In genomic region chr4:140152760-140153418, GRCh38 we compare ENCODE assay signal across 8 cellular contexts. TPM values are rescaled to one million over a fixed set of nuclear protein-coding genes. Genes with fewer than 3 reads are reported as not detected.
A peak's percentile ranks its signal among the peaks of the same experiment; 100 is the strongest.
DNase-seq lines count a peak whose midpoint lies in the region; ATAC-seq and TF ChIP-seq lines count a peak whose summit lies in the region.

No MANE protein-coding gene starts in this region.

- H3K27ac ChIP-seq in HEK293 (ENCODE audit: extremely low read depth, low read depth, low read length): peak overlapping the region; percentile 99; the same call in 1 of the 2 replicates
- H3K27ac ChIP-seq in brain microvascular endothelial cell: peak overlapping the region; percentile 84
- H3K27ac ChIP-seq in iPS-18a (ENCODE audit: low read length): no peak overlapping the region
- H3K27ac ChIP-seq in sigmoid colon: peak overlapping the region; percentile 96 to 99 (median 98)

- TF ChIP-seq POLR2A in sigmoid colon (IDR thresholded peaks at IDR 0.05): no peak

- CTCF ChIA-PET in HEK293 (lab: Yijun Ruan, JAX): interaction anchor here (0.7 to 1.3 kb wide), 5 partner anchors 18 to 455 kb away, joined by 3 to 4 read pairs (median 3); no protein-coding TSS in a partner anchor

- in situ Hi-C loops in brain microvascular endothelial cell (cut with HindIII; ENCODE audit: low pct_ligation_motif_present, low sequenced_read_pairs): loop anchor here (10.0 kb wide), 1 partner anchor 92 kb away; no protein-coding TSS in a partner anchor

- TF ChIP-seq EP300 in sigmoid colon (IDR thresholded peaks at IDR 0.05): no peak

- POLR2A ChIA-PET in HEK293 (lab: Yijun Ruan, JAX): interaction anchor here (1.0 to 1.2 kb wide), 2 partner anchors 99 to 101 kb away, joined by 3 read pairs; no protein-coding TSS in a partner anchor

- 0% methylated on average over 53 of the region's 53 CpGs for WGBS in sigmoid colon, 2 donors

- H3K9ac ChIP-seq in iPS-18a (ENCODE audit: low read length): peak overlapping the region; percentile 86

- DNase-seq in AG08396 (ENCODE audit: low spot score) (peak; percentile 40), T-helper 9 cell (peak; percentile 31), brain microvascular endothelial cell (peak; percentile 60), sigmoid colon (peak; percentile 86), COLO829 (ENCODE audit: low spot score) (no peak)

- H3K36me3 ChIP-seq in HEK293 (ENCODE audit: control insufficient read depth in 2 of 2, insufficient read depth in 1 of 2, low read length in 2 of 2) (no peaks in the 10 kb centered on the region), brain microvascular endothelial cell (replicated peaks) (no peaks in the 10 kb centered on the region), iPS-18a (ENCODE audit: control insufficient read depth, low read depth, low read length) (no peaks in the 10 kb centered on the region), sigmoid colon (no peaks in the 10 kb centered on the region)

- H3K27me3 ChIP-seq in brain microvascular endothelial cell (replicated peaks): no peaks in the 10 kb centered on the region
- H3K27me3 ChIP-seq in iPS-18a (ENCODE audit: control insufficient read depth, insufficient read depth, low read length): peaks cover 14% of the 10 kb centered on the region
- no peaks in the 10 kb centered on the region for H3K27me3 ChIP-seq in sigmoid colon

- TF ChIP-seq CTCF in HEK293 (tag by site-specific recombination; IDR thresholded peaks at IDR 0.05) (no peak), brain microvascular endothelial cell (IDR thresholded peaks at IDR 0.05; ENCODE audit: low read depth, low read length, missing control alignments) (no peak), sigmoid colon (IDR thresholded peaks at IDR 0.05) (no peak)

- intact Hi-C loops in sigmoid colon (cut with DNase I): loop anchor here (2.0 to 10.0 kb wide), 12 partner anchors 56 to 848 kb away; partner anchors contain the start of genes MGST2, NAA15, NDUFC1 and SETD7

- no peaks in the 10 kb centered on the region for H3K9me3 ChIP-seq in HEK293 (ENCODE audit: control insufficient read depth, insufficient read depth, low read depth, low read length)
- H3K9me3 ChIP-seq in iPS-18a (ENCODE audit: control insufficient read depth, low read depth, low read length): no peaks in the 10 kb centered on the region
- H3K9me3 ChIP-seq in sigmoid colon: no peaks in the 10 kb centered on the region

- peak overlapping the region; percentile 64 for H3K4me3 ChIP-seq in HEK293 (ENCODE audit: low read depth, low read length)
- peak overlapping the region; percentile 81 for H3K4me3 ChIP-seq in brain microvascular endothelial cell (ENCODE audit: low read depth, low read length)
- H3K4me3 ChIP-seq in iPS-18a (ENCODE audit: low read length): peak overlapping the region; percentile 94
- H3K4me3 ChIP-seq in sigmoid colon: peak overlapping the region; percentile 71 to 86 (median 76)

- ATAC-seq in HG02884 (IDR thresholded peaks at IDR 0.05; ENCODE audit: unreplicated experiment): no peak

- peaks cover 3% of the 10 kb centered on the region; the same call in 1 of the 2 replicates for H3K4me1 ChIP-seq in HEK293 (ENCODE audit: control insufficient read depth, insufficient read depth, low read length)
- peaks cover 15% of the 10 kb centered on the region for H3K4me1 ChIP-seq in iPS-18a (ENCODE audit: control insufficient read depth, low read depth, low read length)
- H3K4me1 ChIP-seq in sigmoid colon: peaks cover 0 to 32% (median 18%) of the 10 kb centered on the region in 4 donors

TF ChIP-seq in HEK293, 187 proteins besides CTCF, POLR2A, EP300 and RAD21 (continues in another document):
- TF ChIP-seq TCF7L2 (IDR thresholded peaks at IDR 0.05; ENCODE audit: borderline replicate concordance, low read depth, low read length): no peak
- no peak for TF ChIP-seq KLF9 (tag by site-specific recombination; IDR thresholded peaks at IDR 0.05; ENCODE audit: low read depth)
- TF ChIP-seq ZNF274 (IDR thresholded peaks at IDR 0.05; ENCODE audit: low read length): no peak
- no peak for TF ChIP-seq ZNF274 (tag by site-specific recombination; IDR thresholded peaks at IDR 0.05; ENCODE audit: borderline replicate concordance)
- TF ChIP-seq KLF1 (tag by site-specific recombination; IDR thresholded peaks at IDR 0.05): no peak
- no peak for TF ChIP-seq REST (tag by site-specific recombination; IDR thresholded peaks at IDR 0.05)
- no peak for TF ChIP-seq ZNF121 (tag by site-specific recombination; IDR thresholded peaks at IDR 0.05)
- TF ChIP-seq RBAK (tag by site-specific recombination; IDR thresholded peaks at IDR 0.05): no peak
- TF ChIP-seq ZNF692 (tag by site-specific recombination; IDR thresholded peaks at IDR 0.05): no peak
- no peak for TF ChIP-seq ZNF513 (tag by site-specific recombination; IDR thresholded peaks at IDR 0.05)
- no peak for TF ChIP-seq GLIS1 (tag by site-specific recombination; IDR thresholded peaks at IDR 0.05)
- TF ChIP-seq ZNF138 (tag by site-specific recombination; IDR thresholded peaks at IDR 0.05; ENCODE audit: borderline replicate concordance): no peak
- no peak for TF ChIP-seq ZNF580 (tag by site-specific recombination; IDR thresholded peaks at IDR 0.05)
- TF ChIP-seq ZFP41 (tag by site-specific recombination; IDR thresholded peaks at IDR 0.05; ENCODE audit: borderline replicate concordance): no peak
- no peak for TF ChIP-seq ZNF621 (tag by site-specific recombination; IDR thresholded peaks at IDR 0.05)
- TF ChIP-seq ZNF585B (tag by site-specific recombination; IDR thresholded peaks at IDR 0.05): no peak
- TF ChIP-seq YY2 (tag by site-specific recombination; IDR thresholded peaks at IDR 0.05): no peak
- no peak for TF ChIP-seq ZNF571 (tag by site-specific recombination; IDR thresholded peaks at IDR 0.05)
- no peak for TF ChIP-seq ZNF830 (tag by site-specific recombination; IDR thresholded peaks at IDR 0.05; ENCODE audit: low read depth)
- TF ChIP-seq HOXD13 (CRISPR knock-in tag; IDR thresholded peaks at IDR 0.05; ENCODE audit: borderline replicate concordance): no peak
- no peak for TF ChIP-seq ZNF776 (tag by site-specific recombination; IDR thresholded peaks at IDR 0.05; ENCODE audit: borderline replicate concordance)
- no peak for TF ChIP-seq ZNF214 (tag by site-specific recombination; IDR thresholded peaks at IDR 0.05; ENCODE audit: borderline replicate concordance)
- no peak for TF ChIP-seq ZBTB21 (tag by site-specific recombination; IDR thresholded peaks at IDR 0.05)
- peak; percentile 99 for TF ChIP-seq ZBTB20 (tag by site-specific recombination; IDR thresholded peaks at IDR 0.05)

RNA-seq across cellular contexts. Expression of gene MAML3, which starts 1.1 kb away (rescaled TPM):
- 10 to 100 TPM in 1 of 4 donors, 1 to 10 TPM in 3; 5.0 to 16.3 (median 7.6) TPM for total RNA-seq in sigmoid colon
- 1 to 10 TPM; 3.5 to 5.4 (median 4.2) TPM for polyA plus RNA-seq in sigmoid colon
